In genomic region chr16:1192384-1193073, GRCh38 we compare ENCODE assay signal across 18 cellular contexts. TPM values are rescaled to one million over a fixed set of nuclear protein-coding genes. Genes with fewer than 3 reads are reported as not detected.
"Had no signal": no experiment of that assay in that cellular context is flagged by ENCODE, and none has a peak within 500 bp of the region (broad histone marks: within the 10 kb centered on the region; RNA-seq: fewer than 3 reads in every experiment).

No MANE protein-coding gene starts in this region.

- H3K36me3 ChIP-seq: adrenal gland, tibial nerve had no signal

- H3K27me3 ChIP-seq: adrenal gland, body of pancreas had no signal

- FAIRE-seq: TTC549 had no signal

- H3K4me3 ChIP-seq: adrenal gland, body of pancreas, tibial nerve had no signal

- H3K27ac ChIP-seq: body of pancreas, tibial nerve had no signal

- H3K9me3 ChIP-seq: adrenal gland, body of pancreas, tibial nerve had no signal

- ATAC-seq: activated T-helper 17 cell treated with anti-CD3 and anti-CD28 coated beads, Interleukin-2, amount 50 U/mL, for 72 hours; body of pancreas; left cardiac atrium; T-helper 17 cell had no signal

- DNase-seq: activated CD4-positive, alpha-beta T cell treated with anti-CD3 and anti-CD28 coated beads, Interleukin-2, amount 50 U/mL, for 1 hour; activated CD4-positive, CD25-positive, alpha-beta regulatory T cell; activated naive CD4-positive, alpha-beta T cell treated with anti-CD3 and anti-CD28 coated beads, Interleukin-2, amount 10 ng/mL, durations not matched to agents 7 days and 5 days; activated T-cell treated with anti-CD3 and anti-CD28 coated beads for 4 hours; endodermal cell; erythroblast; left cardiac atrium; stimulated activated CD4-positive, alpha-beta T cell treated with anti-CD3 and anti-CD28 coated beads, Interleukin-15, amount 100 ng/mL, for 24 hours; stimulated activated CD4-positive, alpha-beta T cell treated with anti-CD3 and anti-CD28 coated beads, Interleukin-4, amount 100 ng/mL, for 24 hours; T-helper 17 cell had no signal

RNA-seq across cellular contexts. Expression of gene TPSG1, which starts 32.5 kb away (rescaled TPM):
- total RNA-seq: activated CD8-positive, alpha-beta memory T cell treated with anti-CD3 and anti-CD28 coated beads for 36 hours; activated T-helper 17 cell treated with anti-CD3 and anti-CD28 coated beads, Interleukin-2, amount 50 U/mL, for 72 hours; body of pancreas; endodermal cell; osteocyte; pulmonary artery endothelial cell; T-helper 17 cell had no signal

RNA-seq across cellular contexts. Expression of gene TPSB2, which starts 37.5 kb away (rescaled TPM):
- total RNA-seq: activated CD8-positive, alpha-beta memory T cell treated with anti-CD3 and anti-CD28 coated beads for 36 hours; activated T-helper 17 cell treated with anti-CD3 and anti-CD28 coated beads, Interleukin-2, amount 50 U/mL, for 72 hours; endodermal cell; osteocyte; pulmonary artery endothelial cell; T-helper 17 cell had no signal

RNA-seq across cellular contexts. Expression of gene TPSAB1, which starts 48.0 kb away (rescaled TPM):
- total RNA-seq: activated CD8-positive, alpha-beta memory T cell treated with anti-CD3 and anti-CD28 coated beads for 36 hours; endodermal cell; osteocyte; pulmonary artery endothelial cell; T-helper 17 cell had no signal
